In genomic region chr5:129125819-129126218, GRCh38 we compare ENCODE assay signal across 9 cellular contexts. TPM values are rescaled to one million over a fixed set of nuclear protein-coding genes. Genes with fewer than 3 reads are reported as not detected.
DNase-seq lines count a peak whose midpoint lies in the region; ATAC-seq and TF ChIP-seq lines count a peak whose summit lies in the region.
"Had no signal": no experiment of that assay in that cellular context is flagged by ENCODE, and none has a peak within 500 bp of the region (broad histone marks: within the 10 kb centered on the region; RNA-seq: fewer than 3 reads in every experiment).

No MANE protein-coding gene starts in this region.

- H3K4me1 Mint-ChIP-seq in naive thymus-derived CD4-positive, alpha-beta T cell = peaks cover 7 to 18% (median 12%) of the 10 kb centered on the region in 7 donors

- TF ChIP-seq CTCF in LNCaP clone FGC (IDR thresholded peaks at IDR 0.05; ENCODE audit: control insufficient read depth, extremely low read depth, insufficient read depth) = peak; percentile 1; the same call in 1 of the 2 replicates

- H3K4me3 ChIP-seq in LNCaP clone FGC (ENCODE audit: low read depth, low read length) = no peak overlapping the region
- peak overlapping the region; percentile 29 for H3K4me3 ChIP-seq in naive thymus-derived CD4-positive, alpha-beta T cell (ENCODE audit: low read length)
- H3K4me3 ChIP-seq: dorsolateral prefrontal cortex had no signal

- DNase-seq in LNCaP clone FGC (ENCODE audit: low read depth) = no peak
- DNase-seq in naive thymus-derived CD4-positive, alpha-beta T cell = peak in 1 of 9 donors; percentile 17
- no peak for DNase-seq in occipital lobe (lab: John Stamatoyannopoulos, UW)
- no peak for DNase-seq in DMS 273 (lab: John Stamatoyannopoulos, UW; ENCODE audit: unreplicated experiment)
- no peak for DNase-seq in NCI-H146 (lab: John Stamatoyannopoulos, UW)
- DNase-seq: dorsolateral prefrontal cortex had no signal

- no peaks in the 10 kb centered on the region for H3K36me3 ChIP-seq in naive thymus-derived CD4-positive, alpha-beta T cell (ENCODE audit: control insufficient read depth in 2 of 3, insufficient read depth in 3 of 3, low read length in 3 of 3)

- no peaks in the 10 kb centered on the region for H3K27me3 Mint-ChIP-seq in naive thymus-derived CD4-positive, alpha-beta T cell

- no peaks in the 10 kb centered on the region for H3K9me3 Mint-ChIP-seq in naive thymus-derived CD4-positive, alpha-beta T cell

- H3K27ac ChIP-seq in naive thymus-derived CD4-positive, alpha-beta T cell (ENCODE audit: low read depth, low read length) = peak overlapping the region; percentile 43
- H3K27ac ChIP-seq: dorsolateral prefrontal cortex, HL-60 had no signal

- intact Hi-C loops in naive thymus-derived CD4-positive, alpha-beta T cell (cut with micrococcal nuclease) = loop anchor here (1.0 to 10.0 kb wide), 3 partner anchors 32 to 911 kb away; partner anchors contain the start of gene ISOC1 (in 2 of the 2)

- peak overlapping the region in 9 of 10 donors; percentile 36 to 80 (median 63) for H3K4me3 Mint-ChIP-seq in naive thymus-derived CD4-positive, alpha-beta T cell

- H3K36me3 Mint-ChIP-seq in naive thymus-derived CD4-positive, alpha-beta T cell = peaks cover 0 to 4% (median 2%) of the 10 kb centered on the region in 5 donors

- POLR2A ChIA-PET in naive thymus-derived CD4-positive, alpha-beta T cell (lab: Charles Lee) = interaction anchor here (0.6 to 0.7 kb wide), 3 partner anchors 31 to 1037 kb away, joined by 3 to 7 read pairs (median 5); partner anchors contain the start of gene ISOC1

- peak; percentile 53 for ATAC-seq in GM18868 (IDR thresholded peaks at IDR 0.05; ENCODE audit: unreplicated experiment)
- ATAC-seq in HG02571 (IDR thresholded peaks at IDR 0.05; ENCODE audit: unreplicated experiment) = peak; percentile 79
- peak; percentile 49 for ATAC-seq in naive thymus-derived CD4-positive, alpha-beta T cell

- H3K27me3 ChIP-seq in naive thymus-derived CD4-positive, alpha-beta T cell (ENCODE audit: control insufficient read depth in 2 of 2, insufficient read depth in 2 of 2, low read length in 2 of 2) = no peaks in the 10 kb centered on the region
- H3K27me3 ChIP-seq: dorsolateral prefrontal cortex had no signal

- peaks cover 0 to 14% of the 10 kb centered on the region in 2 donors for H3K4me1 ChIP-seq in naive thymus-derived CD4-positive, alpha-beta T cell (ENCODE audit: control insufficient read depth in 2 of 2, insufficient read depth in 2 of 2, low read length in 2 of 2)

- no peaks in the 10 kb centered on the region for H3K9me3 ChIP-seq in naive thymus-derived CD4-positive, alpha-beta T cell (ENCODE audit: control insufficient read depth in 2 of 3, low read length in 3 of 3)

- peak overlapping the region; percentile 55 to 87 (median 82) for H3K27ac Mint-ChIP-seq in naive thymus-derived CD4-positive, alpha-beta T cell

- CTCF ChIA-PET in naive thymus-derived CD4-positive, alpha-beta T cell (lab: Charles Lee) = interaction anchor here (0.6 to 1.2 kb wide), 3 partner anchors 88 to 232 kb away, joined by 3 read pairs; no protein-coding TSS in a partner anchor

RNA-seq across cellular contexts. Expression of gene ISOC1, which starts 31.3 kb away (rescaled TPM):
- total RNA-seq in naive thymus-derived CD4-positive, alpha-beta T cell = 10 to 100 TPM in 3 of 5 experiments, 1 to 10 TPM in 2; 5.3 to 18.9 (median 11.9) TPM
- polyA plus RNA-seq in naive thymus-derived CD4-positive, alpha-beta T cell = 10 to 100 TPM; 23.6 to 32.1 TPM
- 19.0 TPM for total RNA-seq in occipital lobe
